Comparison of ENCODE assay signal across 10 cellular contexts in genomic region chr3:138426211-138426610, GRCh38. TPM values are rescaled to one million over a fixed set of nuclear protein-coding genes. Genes with fewer than 3 reads are reported as not detected.
DNase-seq lines count a peak whose midpoint lies in the region; ATAC-seq and TF ChIP-seq lines count a peak whose summit lies in the region.
"Had no signal": no experiment of that assay in that cellular context is flagged by ENCODE, and none has a peak within 500 bp of the region (broad histone marks: within the 10 kb centered on the region; RNA-seq: fewer than 3 reads in every experiment).

No MANE protein-coding gene starts in this region.

- CTCF ChIA-PET in AG04449 (lab: Yijun Ruan, JAX): interaction anchor here (0.5 to 11.7 kb wide), 16 partner anchors 8 to 252 kb away, joined by 3 to 170 read pairs (median 6); partner anchors contain the start of genes DBR1, ESYT3 and NME9

- no peak for DNase-seq in AG04449 (ENCODE audit: low read depth, low spot score)
- peak; percentile 9 for DNase-seq in HCEC 1CT
- DNase-seq in adrenal gland: peak in 1 of 7 donors; percentile 7
- DNase-seq in left lung: no peak
- no peak for DNase-seq in lower leg skin (ENCODE audit: low spot score in 2 of 2)
- DNase-seq in cerebellar cortex (ENCODE audit: low spot score): no peak
- DNase-seq: activated effector memory CD4-positive, alpha-beta T cell treated with anti-CD3 and anti-CD28 coated beads, Interleukin-2, amount 50 U/mL, for 16 hours; stimulated activated naive B cell treated with anti-CD40 and anti-IgM and Interleukin-4, amounts not matched to agents 10 μg/mL and 1 μg/mL and 100 μg/mL, for 72 hours had no signal

- no peaks in the 10 kb centered on the region for H3K27me3 ChIP-seq in adrenal gland
- peaks cover 0 to 1% of the 10 kb centered on the region in 2 donors for H3K27me3 ChIP-seq in left lung

- TF ChIP-seq CTCF in AG04449 (IDR thresholded peaks at IDR 0.05; ENCODE audit: insufficient read depth, low read length, missing control alignments) (peak; percentile 66), adrenal gland (IDR thresholded peaks at IDR 0.05) (peak; percentile 15 to 56 (median 49)), left lung (IDR thresholded peaks at IDR 0.05) (peak; percentile 22 to 24), lower leg skin (IDR thresholded peaks at IDR 0.05) (no peak)

- TF ChIP-seq POLR2A in adrenal gland (IDR thresholded peaks at IDR 0.05) (no peak), lower leg skin (IDR thresholded peaks at IDR 0.05) (no peak)

- H3K36me3 ChIP-seq in adrenal gland (replicated peaks in 1 of 2) (no peaks in the 10 kb centered on the region), left lung (no peaks in the 10 kb centered on the region)

- H3K27ac ChIP-seq in adrenal gland (no peak overlapping the region), left lung (no peak overlapping the region)

- WGBS in adrenal gland, 4 donors: 52 to 65% (median 56%) methylated on average over 3 of the region's 3 CpGs
- 47 to 60% methylated on average over 3 of the region's 3 CpGs for WGBS in lower leg skin, 2 donors

- H3K9me3 ChIP-seq in adrenal gland (replicated peaks in 1 of 3): no peaks in the 10 kb centered on the region
- H3K9me3 ChIP-seq in left lung: no peaks in the 10 kb centered on the region

- intact Hi-C loops in adrenal gland (cut with DNase I): no loop called here
- intact Hi-C loops in left lung (cut with DNase I): loop anchor here in 1 of 2 donors (10.0 kb wide), 1 partner anchor 499 kb away; no protein-coding TSS in a partner anchor
- intact Hi-C loops in lower leg skin (cut with DNase I; ENCODE audit: low total_unique reads): no loop called here

- ATAC-seq in left lung (no peak), HG02759 (IDR thresholded peaks at IDR 0.05; ENCODE audit: unreplicated experiment) (no peak), GM21529 (IDR thresholded peaks at IDR 0.05; ENCODE audit: unreplicated experiment) (no peak)
- ATAC-seq: stimulated activated naive B cell treated with anti-CD40 and anti-IgM and Interleukin-4, amounts not matched to agents 10 μg/mL and 1 μg/mL and 100 μg/mL, for 72 hours had no signal

- H3K4me3 ChIP-seq in AG04449 (ENCODE audit: low read depth, low read length) (no peak overlapping the region), adrenal gland (no peak overlapping the region), left lung (no peak overlapping the region), lower leg skin (ENCODE audit: low read depth, poor library complexity, severe bottlenecking) (no peak overlapping the region)

- H3K4me1 ChIP-seq in adrenal gland (replicated peaks in 1 of 2): no peaks in the 10 kb centered on the region
- H3K4me1 ChIP-seq in left lung: no peaks in the 10 kb centered on the region

- POLR2A ChIA-PET in AG04449 (lab: Yijun Ruan, JAX): no interaction called here

RNA-seq across cellular contexts. Expression of gene ESYT3, which starts 8.2 kb away (rescaled TPM):
- total RNA-seq in adrenal gland: under 1 TPM in 7 of 8 donors, not detected in 1; 0.14 to 0.30 (median 0.17) TPM
- 1 to 10 TPM in 1 of 3 donors, under 1 TPM in 2; 0.16 to 1.2 (median 0.30) TPM for polyA plus RNA-seq in adrenal gland
- 10 to 100 TPM; 24.5 to 44.4 TPM for total RNA-seq in left lung
- 10 to 100 TPM; 44.5 to 59.5 (median 47.1) TPM for total RNA-seq in lower leg skin

Comparison
In these comparisons a context has a peak if more than half of its experiments do, and no peak if none do; other contexts are left out.
1. CTCF ChIP-seq: peak in AG04449 (single experiment), adrenal gland (6 of 6) and left lung (2 of 2); none in lower leg skin (0 of 3).
2. RNA of gene ESYT3, which starts 8.2 kb away (total RNA-seq): 44.5 to 59.5 TPM in lower leg skin and 24.5 to 44.4 TPM in left lung; 0.14 to 0.30 TPM in adrenal gland; every median in the first group is over 10 times any median in the second.